ENCODE assay signal across 9 cellular contexts in genomic region chr10:22683995-22684305, GRCh38. TPM values are rescaled to one million over a fixed set of nuclear protein-coding genes. Genes with fewer than 3 reads are reported as not detected.
DNase-seq lines count a peak whose midpoint lies in the region; ATAC-seq and TF ChIP-seq lines count a peak whose summit lies in the region.
"Had no signal": no experiment of that assay in that cellular context is flagged by ENCODE, and none has a peak within 500 bp of the region (broad histone marks: within the 10 kb centered on the region; RNA-seq: fewer than 3 reads in every experiment).

No MANE protein-coding gene starts in this region.

- no peak for TF ChIP-seq POLR2A in Peyer's patch (IDR thresholded peaks at IDR 0.05)
- no peak for TF ChIP-seq POLR2A in esophagus squamous epithelium (IDR thresholded peaks at IDR 0.05)
- no peak for TF ChIP-seq POLR2A in transverse colon (IDR thresholded peaks at IDR 0.05)
- no peak for TF ChIP-seq POLR2A in sigmoid colon (IDR thresholded peaks at IDR 0.05)

- H3K4me3 Mint-ChIP-seq in activated T-cell treated with anti-CD3 and anti-CD28 coated beads, Interleukin-2, amount 50 U/mL, for 4 hours = peak overlapping the region; percentile 70

- H3K27me3 ChIP-seq in Peyer's patch (no peaks in the 10 kb centered on the region), esophagus squamous epithelium (no peaks in the 10 kb centered on the region), transverse colon (no peaks in the 10 kb centered on the region), sigmoid colon (no peaks in the 10 kb centered on the region)

- no peak for TF ChIP-seq EP300 in transverse colon (IDR thresholded peaks at IDR 0.05; ENCODE audit: low read depth)
- no peak for TF ChIP-seq EP300 in sigmoid colon (IDR thresholded peaks at IDR 0.05)

- H3K36me3 Mint-ChIP-seq in activated T-cell treated with anti-CD3 and anti-CD28 coated beads, Interleukin-2, amount 50 U/mL, for 4 hours (ENCODE audit: insufficient read depth) = no peaks in the 10 kb centered on the region

- H3K4me1 Mint-ChIP-seq in activated T-cell treated with anti-CD3 and anti-CD28 coated beads, Interleukin-2, amount 50 U/mL, for 4 hours (ENCODE audit: low read depth) = peaks cover 89% of the 10 kb centered on the region

- H3K4me3 ChIP-seq in Peyer's patch (no peak overlapping the region), esophagus squamous epithelium (no peak overlapping the region), transverse colon (no peak overlapping the region), sigmoid colon (no peak overlapping the region)

- TF ChIP-seq CTCF in Peyer's patch (IDR thresholded peaks at IDR 0.05) (no peak), esophagus squamous epithelium (IDR thresholded peaks at IDR 0.05) (no peak), transverse colon (IDR thresholded peaks at IDR 0.05) (no peak), sigmoid colon (IDR thresholded peaks at IDR 0.05) (no peak)

- ATAC-seq in activated T-cell treated with anti-CD3 and anti-CD28 coated beads, Interleukin-2, amount 50 U/mL, for 4 hours = no peak
- ATAC-seq in GM21447 (IDR thresholded peaks at IDR 0.05; ENCODE audit: unreplicated experiment) = no peak

- H3K36me3 ChIP-seq in Peyer's patch = no peaks in the 10 kb centered on the region
- no peaks in the 10 kb centered on the region for H3K36me3 ChIP-seq in esophagus squamous epithelium
- H3K36me3 ChIP-seq in transverse colon = no peaks in the 10 kb centered on the region
- no peaks in the 10 kb centered on the region for H3K36me3 ChIP-seq in sigmoid colon

- no peaks in the 10 kb centered on the region for H3K9me3 Mint-ChIP-seq in activated T-cell treated with anti-CD3 and anti-CD28 coated beads, Interleukin-2, amount 50 U/mL, for 4 hours

- H3K4me1 ChIP-seq in Peyer's patch = peaks cover 0 to 39% (median 11%) of the 10 kb centered on the region in 4 donors
- peaks cover 5 to 66% (median 29%) of the 10 kb centered on the region in 3 donors for H3K4me1 ChIP-seq in esophagus squamous epithelium
- H3K4me1 ChIP-seq in transverse colon = peaks cover 0 to 52% (median 5%) of the 10 kb centered on the region in 4 donors
- peaks cover 0 to 38% (median 33%) of the 10 kb centered on the region in 4 donors for H3K4me1 ChIP-seq in sigmoid colon

- in situ Hi-C loops in transverse colon (cut with MboI; ENCODE audit: low pct_ligation_motif_present in 1 of 4, low pct_unique_long_range_greater_than_20kb in 1 of 4, low sequenced_read_pairs in 3 of 4) = no loop called here

- no peaks in the 10 kb centered on the region for H3K27me3 Mint-ChIP-seq in activated T-cell treated with anti-CD3 and anti-CD28 coated beads, Interleukin-2, amount 50 U/mL, for 4 hours (ENCODE audit: low read depth)

- H3K9me3 ChIP-seq in Peyer's patch (no peaks in the 10 kb centered on the region), esophagus squamous epithelium (no peaks in the 10 kb centered on the region), transverse colon (no peaks in the 10 kb centered on the region), sigmoid colon (no peaks in the 10 kb centered on the region)

- DNase-seq in activated T-cell treated with anti-CD3 and anti-CD28 coated beads, Interleukin-2, amount 50 U/mL, for 4 hours = no peak
- DNase-seq in activated T-cell treated with anti-CD3 and anti-CD28 coated beads, Interleukin-2, amount 50 U/mL, for 1 hour = no peak
- DNase-seq in Peyer's patch (no peak), esophagus squamous epithelium (lab: John Stamatoyannopoulos, UW) (no peak), transverse colon (no peak), sigmoid colon (no peak), NCI-H1105 (lab: John Stamatoyannopoulos, UW) (no peak)
- DNase-seq: NCI-H2029 treated with DMSO at 0.1 percent for 48 hours had no signal

- H3K27ac ChIP-seq in Peyer's patch (peak overlapping the region; percentile 9 to 69 (median 49)), esophagus squamous epithelium (peak overlapping the region in 3 of 4 donors; percentile 46 to 63 (median 47)), transverse colon (peak overlapping the region; percentile 19 to 56 (median 42)), sigmoid colon (peak overlapping the region in 2 of 4 donors; percentile 20 to 52)

- WGBS in esophagus squamous epithelium, 2 donors = 41 to 61% methylated on average over 1 of the region's 1 CpG
- WGBS in transverse colon (ENCODE audit: low coverage in 1 of 2), 2 donors = 47 to 50% methylated on average over 1 of the region's 1 CpG
- 48 to 62% methylated on average over 1 of the region's 1 CpG for WGBS in sigmoid colon, 2 donors

- intact Hi-C loops in esophagus squamous epithelium (cut with DNase I) = no loop called here
- intact Hi-C loops in transverse colon (cut with DNase I; ENCODE audit: low total_unique reads) = no loop called here
- intact Hi-C loops in sigmoid colon (cut with DNase I) = no loop called here

RNA-seq across cellular contexts. Expression of gene PIP4K2A, which starts 30.4 kb away (rescaled TPM):
- total RNA-seq in activated T-cell treated with anti-CD3 and anti-CD28 coated beads, Interleukin-2, amount 50 U/mL, for 4 hours = 10 to 100 TPM; 64.3 to 79.2 (median 78.1) TPM
- total RNA-seq in Peyer's patch (10 to 100 TPM in 2 of 4 donors, 1 to 10 TPM in 2; 6.8 to 34.7 (median 15.4) TPM), esophagus squamous epithelium (10 to 100 TPM in 1 of 4 donors, 1 to 10 TPM in 3; 3.1 to 19.1 (median 7.6) TPM), transverse colon (10 to 100 TPM in 3 of 4 donors, 1 to 10 TPM in 1; 2.6 to 14.9 (median 12.4) TPM), sigmoid colon (10 to 100 TPM; 16.6 to 23.2 (median 20.4) TPM)
- polyA plus RNA-seq in sigmoid colon = 10 to 100 TPM in 1 of 3 donors, 1 to 10 TPM in 2; 7.2 to 17.8 (median 7.2) TPM
